13 cellular contexts compared by ENCODE assay signal in the genomic region with DNA sequence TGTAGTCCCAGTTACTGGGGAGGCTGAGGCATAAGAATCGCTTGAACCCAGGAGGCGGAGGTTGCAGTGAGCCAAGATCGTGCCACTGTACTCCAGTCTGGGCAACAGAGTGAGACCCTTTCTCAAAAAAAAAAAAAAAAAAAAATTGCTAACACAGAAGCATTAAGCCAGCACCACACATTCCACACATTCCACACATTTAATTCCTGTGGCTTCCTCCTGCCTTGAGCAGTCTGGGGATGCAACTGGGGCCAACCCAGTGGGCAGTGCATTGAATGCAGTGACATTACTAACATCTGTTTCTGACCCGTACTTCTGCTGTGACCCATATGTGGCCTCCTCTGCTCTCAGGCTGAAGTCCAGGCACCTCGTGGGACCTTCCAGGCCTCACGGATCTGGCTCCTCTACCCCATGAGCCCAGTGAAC.
DNase-seq lines count a peak whose midpoint lies in the region; ATAC-seq and TF ChIP-seq lines count a peak whose summit lies in the region.
"Had no signal": no experiment of that assay in that cellular context is flagged by ENCODE, and none has a peak within 500 bp of the region (broad histone marks: within the 10 kb centered on the region; RNA-seq: fewer than 3 reads in every experiment).

No MANE protein-coding gene starts in this region.

- DNase-seq in HFF-Myc (ENCODE audit: extremely low read depth, low read depth) (peak; percentile 63), astrocyte of the cerebellum (ENCODE audit: low read depth) (peak; percentile 70), islet precursor cell (peak; percentile 85), OCI-LY7 (ENCODE audit: low spot score) (no peak)
- DNase-seq in NK-92 treated with Interleukin-12 subunit alpha and Interleukin-12 subunit beta, amount 100 ng/mL, for 24 hours (lab: John Stamatoyannopoulos, UW), result no peak
- DNase-seq: activated effector memory CD4-positive, alpha-beta T cell treated with anti-CD3 and anti-CD28 coated beads, Interleukin-2, amount 50 U/mL, for 16 hours; NCI-H1048; retina; WERI-Rb-1 had no signal

- no peaks in the 10 kb centered on the region for H3K27me3 ChIP-seq in ACC112 (ENCODE audit: insufficient read depth, low read length)

- POLR2A ChIA-PET in OCI-LY7 (lab: Charles Lee), result no interaction called here

- H3K9me3 ChIP-seq in OCI-LY7 (ENCODE audit: low read length), result no peaks in the 10 kb centered on the region

- intact Hi-C loops in OCI-LY7 (cut with micrococcal nuclease; ENCODE audit: unreplicated experiment), result no loop called here

- no peak overlapping the region for H2AFZ ChIP-seq in ACC112 (ENCODE audit: low read length, unreplicated experiment)
- H2AFZ ChIP-seq in OCI-LY7 (ENCODE audit: low read length), result no peak overlapping the region

- no peaks in the 10 kb centered on the region for H4K20me1 ChIP-seq in OCI-LY7 (ENCODE audit: insufficient read depth, low read length)

- H3K4me3 ChIP-seq in ACC112 (ENCODE audit: low read depth, low read length) (no peak overlapping the region), HFF-Myc (replicated peaks; ENCODE audit: low read depth, low read length) (no peak overlapping the region), astrocyte of the cerebellum (ENCODE audit: low read depth, low read length) (no peak overlapping the region), OCI-LY7 (ENCODE audit: low read depth, low read length, poor library complexity, severe bottlenecking) (no peak overlapping the region)
- H3K4me3 ChIP-seq: GM12878 had no signal

- H3K36me3 ChIP-seq in ACC112 (ENCODE audit: insufficient read depth, low read length) (peaks cover 7% of the 10 kb centered on the region), OCI-LY7 (ENCODE audit: insufficient read depth, low read length) (no peaks in the 10 kb centered on the region)
- H3K36me3 ChIP-seq: WERI-Rb-1 had no signal

- no peak for ATAC-seq in HG02610 (IDR thresholded peaks at IDR 0.05; ENCODE audit: unreplicated experiment)
- ATAC-seq in GM18520 (IDR thresholded peaks at IDR 0.05; ENCODE audit: unreplicated experiment), result no peak

- H3K79me2 ChIP-seq in ACC112 (ENCODE audit: control insufficient read depth, insufficient read depth, low read length, unreplicated experiment), result no peaks in the 10 kb centered on the region
- no peaks in the 10 kb centered on the region for H3K79me2 ChIP-seq in OCI-LY7 (ENCODE audit: insufficient read depth, low read depth, low read length)

- no TSS peak for BruUV-seq in OCI-LY7 (replicated peaks; lab: Mats Ljungman, UMichigan)

- CTCF ChIA-PET in OCI-LY7 (lab: Charles Lee; ENCODE audit: unreplicated experiment), result no interaction called here

- H3K9me2 ChIP-seq in OCI-LY7 (ENCODE audit: insufficient read depth, low read length), result no peaks in the 10 kb centered on the region

- in situ Hi-C loops in astrocyte of the cerebellum (cut with HindIII; ENCODE audit: low sequenced_read_pairs), result no loop called here

- no peak overlapping the region for H3K4me2 ChIP-seq in OCI-LY7 (ENCODE audit: low read length)

- H3K4me1 ChIP-seq in ACC112 (ENCODE audit: control insufficient read depth, insufficient read depth, low read length, unreplicated experiment) (peaks cover 11% of the 10 kb centered on the region), OCI-LY7 (ENCODE audit: insufficient read depth, low read length, poor library complexity, severe bottlenecking) (no peaks in the 10 kb centered on the region)

- TF ChIP-seq CTCF in HFF-Myc (IDR thresholded peaks at IDR 0.05; ENCODE audit: low read depth, low read length, missing control alignments), result no peak
- no peak for TF ChIP-seq CTCF in astrocyte of the cerebellum (IDR thresholded peaks at IDR 0.05; ENCODE audit: low read depth, low read length, missing control alignments)
- TF ChIP-seq CTCF in OCI-LY7 (conservative IDR thresholded peaks at IDR 0.05; ENCODE audit: low read length), result no peak

- H3K27ac ChIP-seq in ACC112 (ENCODE audit: low read depth, low read length), result peak overlapping the region; percentile 49; the same call in 1 of the 2 replicates
- H3K27ac ChIP-seq in OCI-LY7 (ENCODE audit: low read depth, low read length, poor library complexity, severe bottlenecking), result no peak overlapping the region
- H3K27ac ChIP-seq: WERI-Rb-1 had no signal

Comparison
In these comparisons a context has a peak if more than half of its experiments do, and no peak if none do; other contexts are left out.
1. DNase-seq: peak in HFF-Myc (single experiment), astrocyte of the cerebellum (single experiment) and islet precursor cell (single experiment); none in NK-92 treated with Interleukin-12 subunit alpha and Interleukin-12 subunit beta, amount 100 ng/mL, for 24 hours (single experiment) and OCI-LY7 (single experiment).